9 cellular contexts compared by ENCODE assay signal in the genomic region with DNA sequence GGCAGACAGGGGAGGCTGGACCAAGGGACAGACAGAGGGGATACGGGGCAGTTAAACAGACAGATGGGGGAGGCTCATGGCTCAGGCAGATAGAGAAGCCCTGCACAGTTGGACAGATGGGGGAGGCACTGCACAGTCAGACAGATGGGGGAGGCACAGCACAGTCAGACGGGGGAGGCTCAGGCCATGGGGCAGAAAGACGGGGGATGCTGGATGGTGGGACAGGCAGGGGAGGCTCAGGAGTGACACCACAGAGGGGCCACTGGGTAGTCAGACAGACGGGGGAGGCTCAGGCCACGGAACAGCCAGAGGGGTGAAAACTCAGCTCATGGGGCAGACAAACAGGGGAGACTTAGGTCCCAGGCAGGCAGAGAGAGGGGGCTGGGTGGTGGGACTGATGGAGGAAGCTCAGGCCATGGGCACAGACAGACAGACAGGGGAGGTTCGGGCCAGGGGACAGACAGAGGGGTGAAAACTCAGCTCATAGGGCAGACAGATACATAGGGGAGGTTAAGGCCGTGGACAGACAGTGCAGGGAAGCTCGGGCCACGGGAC. TPM values are rescaled to one million over a fixed set of nuclear protein-coding genes. Genes with fewer than 3 reads are reported as not detected.
DNase-seq lines count a peak whose midpoint lies in the region; ATAC-seq and TF ChIP-seq lines count a peak whose summit lies in the region.
"Had no signal": no experiment of that assay in that cellular context is flagged by ENCODE, and none has a peak within 500 bp of the region (broad histone marks: within the 10 kb centered on the region; RNA-seq: fewer than 3 reads in every experiment).

No MANE protein-coding gene starts in this region.

- H3K4me1 ChIP-seq in BE2C (no peaks in the 10 kb centered on the region), MM.1S (ENCODE audit: low read length) (peaks cover 15% of the 10 kb centered on the region; the same call in 1 of the 2 replicates), ectodermal cell (ENCODE audit: control insufficient read depth, insufficient read depth, low read length) (peaks cover 8% of the 10 kb centered on the region)

- H3K9ac ChIP-seq in MM.1S (ENCODE audit: low read length): peak overlapping the region; percentile 60; the same call in 1 of the 2 replicates

- no peaks in the 10 kb centered on the region for H3K27me3 Mint-ChIP-seq in nephron (ENCODE audit: low read depth)

- H3K27ac ChIP-seq in MM.1S (ENCODE audit: low read length) (no peak overlapping the region), ectodermal cell (ENCODE audit: insufficient read depth, low read depth, low read length, poor library complexity, severe bottlenecking) (no peak overlapping the region)

- H3K79me2 ChIP-seq in MM.1S (ENCODE audit: low read length): peaks cover 28% of the 10 kb centered on the region

- H3K9me2 ChIP-seq in MM.1S (replicated peaks; ENCODE audit: insufficient read depth, low read length): no peaks in the 10 kb centered on the region

- TF ChIP-seq CTCF in BE2C (IDR thresholded peaks at IDR 0.05; ENCODE audit: low read depth, low read length): no peak
- TF ChIP-seq CTCF in MM.1S (IDR thresholded peaks at IDR 0.05; ENCODE audit: low read length): no peak
- no peak for TF ChIP-seq CTCF in nephron (IDR thresholded peaks at IDR 0.05; ENCODE audit: unreplicated experiment in 3 of 3)

- H3K9me3 Mint-ChIP-seq in nephron: no peaks in the 10 kb centered on the region

- peak overlapping the region; percentile 87 for H3K4me2 ChIP-seq in MM.1S (ENCODE audit: low read depth, low read length)

- no peaks in the 10 kb centered on the region for H4K20me1 ChIP-seq in MM.1S (ENCODE audit: insufficient read depth, low read length)

- H3K9me3 ChIP-seq in BE2C (no peaks in the 10 kb centered on the region), MM.1S (replicated peaks; ENCODE audit: insufficient read depth, low read length) (no peaks in the 10 kb centered on the region), ectodermal cell (ENCODE audit: control insufficient read depth, low read length) (no peaks in the 10 kb centered on the region)

- ATAC-seq in GM21576 (IDR thresholded peaks at IDR 0.05; ENCODE audit: unreplicated experiment): no peak
- ATAC-seq: sciatic nerve had no signal

- DNase-seq in BE2C: no peak
- peak; percentile 5 for DNase-seq in MM.1S
- no peak for DNase-seq in NCI-H146 (lab: John Stamatoyannopoulos, UW)
- no peak for DNase-seq in NCI-H2029 treated with DMSO at 0.1 percent for 48 hours (lab: John Stamatoyannopoulos, UW)
- no peak for DNase-seq in stimulated activated CD4-positive, alpha-beta T cell treated with anti-CD3 and anti-CD28 coated beads, Interleukin-2, amount 100 ng/mL, for 48 hours

- H3K36me3 Mint-ChIP-seq in nephron (ENCODE audit: low read depth): no peaks in the 10 kb centered on the region

- H3F3A ChIP-seq in MM.1S (ENCODE audit: insufficient read depth, low read length): no peaks in the 10 kb centered on the region

- H3K4me3 ChIP-seq in BE2C (ENCODE audit: low read depth, low read length) (peak overlapping the region; percentile 71), MM.1S (ENCODE audit: low read length) (peak overlapping the region; percentile 83), ectodermal cell (ENCODE audit: insufficient read depth, low read depth, low read length) (peak overlapping the region; percentile 62)

- no peaks in the 10 kb centered on the region for H3K36me3 ChIP-seq in BE2C
- no peaks in the 10 kb centered on the region for H3K36me3 ChIP-seq in MM.1S (replicated peaks; ENCODE audit: insufficient read depth, low read length)
- no peaks in the 10 kb centered on the region for H3K36me3 ChIP-seq in ectodermal cell (ENCODE audit: control insufficient read depth, insufficient read depth, low read length)

- WGBS in ectodermal cell, 2 experiments: 53 to 55% methylated on average over 9 of the region's 9 CpGs

- H3K4me3 Mint-ChIP-seq in nephron: peak overlapping the region; percentile 96 to 99 (median 97)

- peaks cover 25% of the 10 kb centered on the region for H3K4me1 Mint-ChIP-seq in nephron

- peak overlapping the region; percentile 54 for H2AFZ ChIP-seq in MM.1S (ENCODE audit: low read length)

- H3K27me3 ChIP-seq in BE2C (no peaks in the 10 kb centered on the region), MM.1S (replicated peaks; ENCODE audit: insufficient read depth, low read length) (peaks cover 16% of the 10 kb centered on the region; the same call in 1 of the 2 replicates), ectodermal cell (ENCODE audit: control insufficient read depth, insufficient read depth, low read length, poor library complexity, severe bottlenecking) (peaks cover 8% of the 10 kb centered on the region)

- peak overlapping the region in 1 of 3 experiments; percentile 82 for H3K27ac Mint-ChIP-seq in nephron

RNA-seq across cellular contexts. Expression of a gene that starts 0.9 kb away (rescaled TPM):
- 119 TPM for polyA plus RNA-seq in BE2C (2012; ENCODE audit: insufficient read depth, insufficient read length, low read depth)
- polyA plus RNA-seq in ectodermal cell (2013, experiment 1 of 4): 55.7 TPM
- 53.6 TPM for polyA plus RNA-seq in ectodermal cell (2013, experiment 2 of 4)
- polyA plus RNA-seq in ectodermal cell (2013, experiment 3 of 4): 42.2 TPM
- 43.2 TPM for polyA plus RNA-seq in ectodermal cell (2013, experiment 4 of 4)

RNA-seq across cellular contexts. Expression of a gene that starts 16.2 kb away (rescaled TPM):
- 136 TPM for polyA plus RNA-seq in BE2C (2012; ENCODE audit: insufficient read depth, insufficient read length, low read depth)
- 80.1 TPM for polyA plus RNA-seq in ectodermal cell (2013, experiment 1 of 4)
- polyA plus RNA-seq in ectodermal cell (2013, experiment 2 of 4): 72.3 TPM
- 87.0 TPM for polyA plus RNA-seq in ectodermal cell (2013, experiment 3 of 4)
- 91.8 TPM for polyA plus RNA-seq in ectodermal cell (2013, experiment 4 of 4)

RNA-seq across cellular contexts. Expression of a gene that starts 17.5 kb away (rescaled TPM):
- 6.1 TPM for polyA plus RNA-seq in BE2C (2012; ENCODE audit: insufficient read depth, insufficient read length, low read depth)
- polyA plus RNA-seq in ectodermal cell (2013, experiment 1 of 4): 0.69 TPM
- 0.64 TPM for polyA plus RNA-seq in ectodermal cell (2013, experiment 2 of 4)
- polyA plus RNA-seq in ectodermal cell (2013, experiment 3 of 4): 0.64 TPM
- not detected for polyA plus RNA-seq in ectodermal cell (2013, experiment 4 of 4)

RNA-seq across cellular contexts. Expression of a gene that starts 28.8 kb away (rescaled TPM):
- not detected for polyA plus RNA-seq in BE2C (2012; ENCODE audit: insufficient read depth, insufficient read length, low read depth)
- 0.30 TPM for polyA plus RNA-seq in ectodermal cell (2013, experiment 1 of 4)
- polyA plus RNA-seq in ectodermal cell (2013, experiment 2 of 4): 0.25 TPM
- polyA plus RNA-seq in ectodermal cell (2013, experiment 3 of 4): 0.32 TPM
- 0.32 TPM for polyA plus RNA-seq in ectodermal cell (2013, experiment 4 of 4)

RNA-seq across cellular contexts. Expression of a gene that starts 50.2 kb away (rescaled TPM):
- polyA plus RNA-seq in BE2C (2012; ENCODE audit: insufficient read depth, insufficient read length, low read depth): not detected
- not detected for polyA plus RNA-seq in ectodermal cell (2013, experiment 1 of 4)
- polyA plus RNA-seq in ectodermal cell (2013, experiment 2 of 4): 0.46 TPM
- polyA plus RNA-seq in ectodermal cell (2013, experiment 3 of 4): 0.21 TPM
- 0.20 TPM for polyA plus RNA-seq in ectodermal cell (2013, experiment 4 of 4)
